In genomic region chr11:111269146-111269868, GRCh38 we compare ENCODE assay signal across 23 cellular contexts. TPM values are rescaled to one million over a fixed set of nuclear protein-coding genes. Genes with fewer than 3 reads are reported as not detected.
DNase-seq lines count a peak whose midpoint lies in the region; ATAC-seq, FAIRE-seq and TF ChIP-seq lines count a peak whose summit lies in the region.
"Had no signal": no experiment of that assay in that cellular context is flagged by ENCODE, and none has a peak within 500 bp of the region (broad histone marks: within the 10 kb centered on the region; RNA-seq: fewer than 3 reads in every experiment).

No MANE protein-coding gene starts in this region.

- H3K36me3 ChIP-seq in HepG2 (replicated peaks in 1 of 2; ENCODE audit: control insufficient read depth in 1 of 2, insufficient read depth in 2 of 2, low read length in 2 of 2) (no peaks in the 10 kb centered on the region), brain microvascular endothelial cell (replicated peaks) (no peaks in the 10 kb centered on the region)
- H3K36me3 ChIP-seq: tibial artery had no signal

- peaks cover 3% of the 10 kb centered on the region for H3K4me1 Mint-ChIP-seq in glutamatergic neuron (ENCODE audit: low read depth, unreplicated experiment)

- TF ChIP-seq RAD21 in HepG2 (CRISPR knock-in tag; IDR thresholded peaks at IDR 0.05), result no peak

- no peaks in the 10 kb centered on the region for H3K9me3 Mint-ChIP-seq in glutamatergic neuron (ENCODE audit: unreplicated experiment)
- H3K9me3 Mint-ChIP-seq: HFFc6; immature natural killer cell; naive thymus-derived CD8-positive, alpha-beta T cell had no signal

- H2AFZ ChIP-seq in HepG2 (ENCODE audit: low read length), result no peak overlapping the region

- peak; percentile 34 for FAIRE-seq in HepG2 (lab: Jason Lieb, UNC)
- FAIRE-seq: astrocyte, GM12892 had no signal

- WGBS in HepG2 (ENCODE audit: low lambda C conversion rate), result 8% methylated on average over 5 of the region's 5 CpGs

- H3K27ac ChIP-seq in HepG2 (ENCODE audit: extremely low read length, insufficient read depth, low read length), result peak overlapping the region; percentile 63
- H3K27ac ChIP-seq in brain microvascular endothelial cell, result no peak overlapping the region
- H3K27ac ChIP-seq: 22Rv1, tibial artery had no signal

- peak overlapping the region; percentile 13; the same call in 1 of the 2 replicates for H3K9ac ChIP-seq in HepG2 (ENCODE audit: insufficient read depth, low read depth, low read length)

- CTCF ChIA-PET in HepG2 (lab: Yijun Ruan, JAX; ENCODE audit: low intra/inter-chr PET ratio, low total read pairs), result no interaction called here

- peak; percentile 12 for DNase-seq in NCI-H146 (lab: John Stamatoyannopoulos, UW)
- DNase-seq in NCI-H146 treated with DMSO at 0.1 percent for 48 hours (lab: John Stamatoyannopoulos, UW; ENCODE audit: unreplicated experiment), result no peak
- peak; percentile 56 for DNase-seq in choroid plexus epithelial cell (ENCODE audit: low read depth)
- DNase-seq in HepG2 (ENCODE audit: low spot score), result peak; percentile 81
- DNase-seq in superior temporal gyrus (ENCODE audit: extremely low spot score), result peak; percentile 84
- DNase-seq in brain microvascular endothelial cell, result no peak
- no peak for DNase-seq in NCI-H2171 (lab: John Stamatoyannopoulos, UW)
- no peak for DNase-seq in glutamatergic neuron
- DNase-seq: activated naive CD4-positive, alpha-beta T cell treated with Interleukin-2 at 50 U/mL for 16 hours; activated T-cell treated with anti-CD3 and anti-CD28 coated beads for 4 hours; dermis blood vessel endothelial cell; DMS 273 treated with DMSO at 0.1 percent for 48 hours; HFFc6; immature natural killer cell; mammary epithelial cell; naive thymus-derived CD8-positive, alpha-beta T cell; T-helper 1 cell; tibial artery had no signal

- no TSS peak for BruUV-seq in HepG2 (replicated peaks; lab: Mats Ljungman, UMichigan)

- peaks cover 35% of the 10 kb centered on the region for H3K4me1 ChIP-seq in HepG2 (ENCODE audit: insufficient read depth, low read length)

- no peaks in the 10 kb centered on the region for H3K79me2 ChIP-seq in HepG2 (ENCODE audit: insufficient read depth, low read length)

- H3K4me2 ChIP-seq in HepG2 (ENCODE audit: low read depth, low read length), result peak overlapping the region; percentile 41

- ATAC-seq in HepG2, result peak; percentile 98
- ATAC-seq: naive thymus-derived CD8-positive, alpha-beta T cell; Right ventricle myocardium inferior had no signal

- no peaks in the 10 kb centered on the region for H3K27me3 Mint-ChIP-seq in glutamatergic neuron (ENCODE audit: unreplicated experiment)

- H3K27me3 ChIP-seq in HepG2 (ENCODE audit: control insufficient read depth in 1 of 2, insufficient read depth in 2 of 2, low read length in 2 of 2), result no peaks in the 10 kb centered on the region; a peak in 1 of 5 replicates
- H3K27me3 ChIP-seq in brain microvascular endothelial cell (replicated peaks), result no peaks in the 10 kb centered on the region
- H3K27me3 ChIP-seq: tibial artery had no signal

- in situ Hi-C loops in HepG2 (cut with HindIII; ENCODE audit: extremely low pct_ligation_motif_present, low pct_unique_long_range_greater_than_20kb), result no loop called here
- in situ Hi-C loops in brain microvascular endothelial cell (cut with HindIII; ENCODE audit: low pct_ligation_motif_present, low sequenced_read_pairs), result no loop called here

- no peaks in the 10 kb centered on the region for H4K20me1 ChIP-seq in HepG2 (ENCODE audit: insufficient read depth, low read length)

- intact Hi-C loops in HepG2 (cut with micrococcal nuclease; ENCODE audit: unreplicated experiment), result no loop called here

- H3K27ac Mint-ChIP-seq in glutamatergic neuron (ENCODE audit: unreplicated experiment), result no peak overlapping the region
- H3K27ac Mint-ChIP-seq: HFFc6; immature natural killer cell; naive thymus-derived CD8-positive, alpha-beta T cell had no signal

- no peak overlapping the region for H3K4me3 Mint-ChIP-seq in glutamatergic neuron (ENCODE audit: unreplicated experiment)
- H3K4me3 Mint-ChIP-seq: HFFc6; immature natural killer cell; naive thymus-derived CD8-positive, alpha-beta T cell had no signal

- no peaks in the 10 kb centered on the region for H3K9me3 ChIP-seq in HepG2 (ENCODE audit: low read length)
- H3K9me3 ChIP-seq: tibial artery had no signal

- TF ChIP-seq CTCF in choroid plexus epithelial cell (conservative IDR thresholded peaks at IDR 0.05; ENCODE audit: low read depth, low read length), result no peak
- TF ChIP-seq CTCF in HepG2 (CRISPR knock-in tag; IDR thresholded peaks at IDR 0.05), result no peak
- TF ChIP-seq CTCF in brain microvascular endothelial cell (IDR thresholded peaks at IDR 0.05; ENCODE audit: low read depth, low read length, missing control alignments), result no peak
- TF ChIP-seq CTCF in glutamatergic neuron (IDR thresholded peaks at IDR 0.05; ENCODE audit: partially characterized antibody, unreplicated experiment), result no peak

- H3K4me3 ChIP-seq in choroid plexus epithelial cell (ENCODE audit: low read depth, low read length) (no peak overlapping the region), HepG2 (replicated peaks in 1 of 3; ENCODE audit: insufficient read depth in 1 of 3, low read depth in 2 of 3, low read length in 3 of 3) (peak overlapping the region in 1 of 3 experiments; percentile 5; a peak in 1 of 6 replicates), brain microvascular endothelial cell (ENCODE audit: low read depth, low read length) (no peak overlapping the region)
- H3K4me3 ChIP-seq: tibial artery had no signal

- no peak for TF ChIP-seq POLR2A in HepG2 (IDR thresholded peaks at IDR 0.05; ENCODE audit: insufficient read depth in 1 of 2, low read depth in 2 of 2, low read length in 2 of 2)

- peak; percentile 40 to 47; a peak in 1 of 4 replicates for TF ChIP-seq EP300 in HepG2 (IDR thresholded peaks at IDR 0.05; ENCODE audit: low read depth in 2 of 2, low read length in 2 of 2)
- TF ChIP-seq EP300 in HepG2 (CRISPR knock-in tag; IDR thresholded peaks at IDR 0.05; ENCODE audit: borderline replicate concordance), result no peak

- POLR2A ChIA-PET in HepG2 (lab: Yijun Ruan, JAX), result no interaction called here

- no peaks in the 10 kb centered on the region for H3K36me3 Mint-ChIP-seq in glutamatergic neuron (ENCODE audit: unreplicated experiment)
- H3K36me3 Mint-ChIP-seq: immature natural killer cell; naive thymus-derived CD8-positive, alpha-beta T cell had no signal

TF ChIP-seq in HepG2, 621 proteins besides CTCF, POLR2A, EP300 and RAD21 (continues in another document):
- TF ChIP-seq ZNF24 (IDR thresholded peaks at IDR 0.05), result no peak
- TF ChIP-seq ATM (IDR thresholded peaks at IDR 0.05; ENCODE audit: borderline replicate concordance), result no peak
- no peak for TF ChIP-seq BORCS8-MEF2B (CRISPR knock-in tag; IDR thresholded peaks at IDR 0.05)
- TF ChIP-seq ZNF780A (CRISPR knock-in tag; IDR thresholded peaks at IDR 0.05), result peak; percentile 98

RNA-seq across cellular contexts. Expression of gene POU2AF2, which starts 23.8 kb away (rescaled TPM):
- total RNA-seq in HepG2 (2016; rRNA removed; fragmentation: Illumina TruSeq; extraction: Trizol), result not detected in 2 replicates
- not detected in 2 replicates for total RNA-seq in HepG2 (2016; cell fraction: cytosol; rRNA removed; fragmentation: Illumina TruSeq; extraction: Trizol; ENCODE audit: low read depth)
- not detected in 2 replicates for total RNA-seq in HepG2 (2016; cell fraction: insoluble cytoplasmic fraction; rRNA removed; fragmentation: Illumina TruSeq; extraction: Trizol)
- not detected in 2 replicates for total RNA-seq in HepG2 (2016; cell fraction: membrane; rRNA removed; fragmentation: Illumina TruSeq; extraction: Trizol)
- total RNA-seq in HepG2 (2016; cell fraction: nucleus; rRNA removed; fragmentation: Illumina TruSeq; extraction: Trizol), result not detected in 2 replicates
- polyA plus RNA-seq in HepG2 (2011; rRNA removed), result 0.11 and 0.12 TPM in 2 replicates
- polyA plus RNA-seq in HepG2 (2011; cell fraction: cytosol; rRNA removed), result 0.05 TPM in 1 of 2 replicates, not detected in the other
- not detected in 2 replicates for polyA plus RNA-seq in HepG2 (2011; cell fraction: nucleus; rRNA removed)
- polyA plus RNA-seq in HepG2 (2012), result 0.15 TPM in 1 of 2 replicates, not detected in the other
- not detected in 2 replicates for polyA plus RNA-seq in HepG2 (2016; cell fraction: cytosol; fragmentation: Illumina TruSeq; extraction: Trizol; ENCODE audit: low read depth)
- not detected in 2 replicates for polyA plus RNA-seq in HepG2 (2016; cell fraction: insoluble cytoplasmic fraction; fragmentation: Illumina TruSeq; extraction: Trizol; ENCODE audit: low read depth)
- polyA plus RNA-seq in HepG2 (2016; cell fraction: membrane; fragmentation: Illumina TruSeq; extraction: Trizol; ENCODE audit: low read depth), result not detected in 2 replicates
- polyA plus RNA-seq in HepG2 (2016; cell fraction: nucleus; fragmentation: Illumina TruSeq; extraction: Trizol; ENCODE audit: insufficient read depth, low read depth), result not detected in 2 replicates
- 0.48 TPM in 1 of 2 replicates, not detected in the other for polyA minus RNA-seq in HepG2 (2011; rRNA and poly(A)+ RNA removed; ENCODE audit: low replicate concordance)
- not detected in 2 replicates for polyA minus RNA-seq in HepG2 (2011; cell fraction: cytosol; rRNA and poly(A)+ RNA removed)
- 0.39 and 0.50 TPM in 2 replicates for polyA minus RNA-seq in HepG2 (2011; cell fraction: nucleus; rRNA and poly(A)+ RNA removed)
- not detected for total RNA-seq in glutamatergic neuron (ENCODE audit: unreplicated experiment)
- total RNA-seq: astrocyte; dermis blood vessel endothelial cell; epithelial cell of proximal tubule; HFFc6; mammary epithelial cell; naive thymus-derived CD8-positive, alpha-beta T cell; Right ventricle myocardium inferior had no signal
- polyA plus RNA-seq: immature natural killer cell; mammary epithelial cell; naive thymus-derived CD8-positive, alpha-beta T cell had no signal

RNA-seq across cellular contexts. Expression of gene POU2AF3, which starts 29.0 kb away (rescaled TPM):
- total RNA-seq in HepG2 (2016; rRNA removed; fragmentation: Illumina TruSeq; extraction: Trizol) (4.9 and 7.8 TPM in 2 replicates), glutamatergic neuron (ENCODE audit: unreplicated experiment) (not detected)
- 2.0 and 2.8 TPM in 2 replicates for total RNA-seq in HepG2 (2016; cell fraction: cytosol; rRNA removed; fragmentation: Illumina TruSeq; extraction: Trizol; ENCODE audit: low read depth)
- total RNA-seq in HepG2 (2016; cell fraction: insoluble cytoplasmic fraction; rRNA removed; fragmentation: Illumina TruSeq; extraction: Trizol), result 5.5 and 7.3 TPM in 2 replicates
- 3.5 and 4.6 TPM in 2 replicates for total RNA-seq in HepG2 (2016; cell fraction: membrane; rRNA removed; fragmentation: Illumina TruSeq; extraction: Trizol)
- 10.6 and 11.1 TPM in 2 replicates for total RNA-seq in HepG2 (2016; cell fraction: nucleus; rRNA removed; fragmentation: Illumina TruSeq; extraction: Trizol)
- 70.7 and 71.2 TPM in 2 replicates for polyA plus RNA-seq in HepG2 (2011; rRNA removed)
- polyA plus RNA-seq in HepG2 (2011; cell fraction: cytosol; rRNA removed), result 32.5 and 33.6 TPM in 2 replicates
- 175 and 193 TPM in 2 replicates for polyA plus RNA-seq in HepG2 (2011; cell fraction: nucleus; rRNA removed)
- 26.6 and 28.4 TPM in 2 replicates for polyA plus RNA-seq in HepG2 (2012)
- 4.2 and 5.4 TPM in 2 replicates for polyA plus RNA-seq in HepG2 (2016; cell fraction: cytosol; fragmentation: Illumina TruSeq; extraction: Trizol; ENCODE audit: low read depth)
- 13.1 and 13.8 TPM in 2 replicates for polyA plus RNA-seq in HepG2 (2016; cell fraction: insoluble cytoplasmic fraction; fragmentation: Illumina TruSeq; extraction: Trizol; ENCODE audit: low read depth)
- 6.0 and 7.4 TPM in 2 replicates for polyA plus RNA-seq in HepG2 (2016; cell fraction: membrane; fragmentation: Illumina TruSeq; extraction: Trizol; ENCODE audit: low read depth)
- 47.2 and 50.2 TPM in 2 replicates for polyA plus RNA-seq in HepG2 (2016; cell fraction: nucleus; fragmentation: Illumina TruSeq; extraction: Trizol; ENCODE audit: insufficient read depth, low read depth)
- 20.8 TPM in 1 of 2 replicates, not detected in the other for polyA minus RNA-seq in HepG2 (2011; rRNA and poly(A)+ RNA removed; ENCODE audit: low replicate concordance)
- polyA minus RNA-seq in HepG2 (2011; cell fraction: cytosol; rRNA and poly(A)+ RNA removed), result 5.8 and 9.0 TPM in 2 replicates
- 18.3 and 18.5 TPM in 2 replicates for polyA minus RNA-seq in HepG2 (2011; cell fraction: nucleus; rRNA and poly(A)+ RNA removed)
- total RNA-seq: dermis blood vessel endothelial cell; HFFc6; naive thymus-derived CD8-positive, alpha-beta T cell had no signal
- polyA plus RNA-seq: immature natural killer cell; mammary epithelial cell; naive thymus-derived CD8-positive, alpha-beta T cell had no signal

Comparison
In these comparisons a context has a peak if more than half of its experiments do, and no peak if none do; other contexts are left out.
1. DNase-seq: peak in NCI-H146 (single experiment), choroid plexus epithelial cell (single experiment), HepG2 (single experiment) and superior temporal gyrus (single experiment); none in NCI-H146 treated with DMSO at 0.1 percent for 48 hours (single experiment), brain microvascular endothelial cell (single experiment), NCI-H2171 (single experiment) and glutamatergic neuron (single experiment).